Comparison of ENCODE assay signal across 31 cellular contexts in genomic region chr5:173523388-173523787, GRCh38.
"Had no signal": no experiment of that assay in that cellular context is flagged by ENCODE, and none has a peak within 500 bp of the region (broad histone marks: within the 10 kb centered on the region; RNA-seq: fewer than 3 reads in every experiment).

No MANE protein-coding gene starts in this region.

- H3K4me1 Mint-ChIP-seq: activated B cell treated with CpG ODN at 0.5 μM for 24 hours; activated naive CD4-positive, alpha-beta T cell treated with anti-CD3 and anti-CD28 coated beads, Interleukin-2, amount 50 U/mL, for 24 hours; activated naive CD8-positive, alpha-beta T cell treated with anti-CD3 and anti-CD28 coated beads for 36 hours; activated naive CD8-positive, alpha-beta T cell treated with anti-CD3 and anti-CD28 coated beads, Interleukin-2, amount 50 U/mL, for 24 hours; T-helper 17 cell had no signal

- H3K4me1 ChIP-seq: adrenal gland, esophagus squamous epithelium had no signal

- H3K27me3 ChIP-seq: brain microvascular endothelial cell had no signal

- H3K9me3 Mint-ChIP-seq: activated naive CD4-positive, alpha-beta T cell treated with anti-CD3 and anti-CD28 coated beads for 36 hours; activated T-helper 1 cell treated with anti-CD3 and anti-CD28 coated beads, Interleukin-12 subunit alpha, Interleukin-12 subunit beta, Interleukin-2, Interleukin-4 antibody, amounts not matched to agents 30 ng/mL and 10 ng/mL and 1 ng/mL, durations not matched to agents 14 hours and 24 hours and 36 hours; effector memory CD8-positive, alpha-beta T cell; T-helper 2 cell treated with Interferon-gamma antibody and Interleukin-4, amounts not matched to agents 5 μg/mL and 100 μg/mL, for 36 hours had no signal

- H3K4me3 ChIP-seq: adrenal gland, esophagus squamous epithelium had no signal

- H3K4me3 Mint-ChIP-seq: activated B cell treated with CpG ODN at 0.5 μM for 24 hours; activated CD8-positive, alpha-beta T cell treated with anti-CD3 and anti-CD28 coated beads for 36 hours; activated naive CD4-positive, alpha-beta T cell treated with anti-CD3 and anti-CD28 coated beads for 36 hours; activated naive CD4-positive, alpha-beta T cell treated with anti-CD3 and anti-CD28 coated beads, Interleukin-2, amount 50 U/mL, for 24 hours; activated naive CD8-positive, alpha-beta T cell treated with anti-CD3 and anti-CD28 coated beads for 36 hours; activated naive CD8-positive, alpha-beta T cell treated with anti-CD3 and anti-CD28 coated beads, Interleukin-2, amount 50 U/mL, for 24 hours; activated T-helper 1 cell treated with anti-CD3 and anti-CD28 coated beads, Interleukin-12 subunit alpha, Interleukin-12 subunit beta, Interleukin-2, Interleukin-4 antibody, amounts not matched to agents 30 ng/mL and 10 ng/mL and 1 ng/mL, durations not matched to agents 14 hours and 24 hours and 36 hours; effector memory CD8-positive, alpha-beta T cell; T-helper 17 cell; T-helper 2 cell treated with Interferon-gamma antibody and Interleukin-4, amounts not matched to agents 5 μg/mL and 100 μg/mL, for 36 hours had no signal

- DNase-seq: activated B cell treated with CpG ODN at 0.5 μM for 24 hours; activated CD4-positive, alpha-beta T cell treated with anti-CD3 and anti-CD28 coated beads for 48 hours; activated CD4-positive, alpha-beta T cell treated with anti-CD3 and anti-CD28 coated beads, Interleukin-2, amount 50 U/mL, for 1 hour; activated CD4-positive, alpha-beta T cell treated with anti-CD3 and anti-CD28 coated beads, Interleukin-2, amount 50 U/mL, for 48 hours; activated CD8-positive, alpha-beta memory T cell treated with anti-CD3 and anti-CD28 coated beads for 24 hours; activated CD8-positive, alpha-beta T cell treated with anti-CD3 and anti-CD28 coated beads for 36 hours; activated effector memory CD4-positive, alpha-beta T cell treated with anti-CD3 and anti-CD28 coated beads, Interleukin-2, amount 50 U/mL, for 16 hours; activated naive CD4-positive, alpha-beta T cell treated with anti-CD3 and anti-CD28 coated beads for 36 hours; activated naive CD8-positive, alpha-beta T cell treated with anti-CD3 and anti-CD28 coated beads for 36 hours; activated naive CD8-positive, alpha-beta T cell treated with anti-CD3 and anti-CD28 coated beads, Interleukin-2, amount 50 U/mL, for 24 hours; activated T-cell treated with anti-CD3 and anti-CD28 coated beads, Interleukin-2, amount 50 U/mL, for 48 hours; adrenal gland; amygdala; brain microvascular endothelial cell; caudate nucleus; cortex of kidney; dermis blood vessel endothelial cell; effector CD4-positive, alpha-beta T cell; effector memory CD8-positive, alpha-beta T cell; erythroblast; esophagus squamous epithelium; foreskin fibroblast; T-helper 1 cell; T-helper 17 cell; T1000; WERI-Rb-1 had no signal

- H3K36me3 ChIP-seq: adrenal gland, brain microvascular endothelial cell, esophagus squamous epithelium, WERI-Rb-1 had no signal

- H3K27ac Mint-ChIP-seq: activated B cell treated with CpG ODN at 0.5 μM for 24 hours; activated CD8-positive, alpha-beta T cell treated with anti-CD3 and anti-CD28 coated beads for 36 hours; activated naive CD4-positive, alpha-beta T cell treated with anti-CD3 and anti-CD28 coated beads for 36 hours; activated naive CD4-positive, alpha-beta T cell treated with anti-CD3 and anti-CD28 coated beads, Interleukin-2, amount 50 U/mL, for 24 hours; activated naive CD8-positive, alpha-beta T cell treated with anti-CD3 and anti-CD28 coated beads for 36 hours; activated naive CD8-positive, alpha-beta T cell treated with anti-CD3 and anti-CD28 coated beads, Interleukin-2, amount 50 U/mL, for 24 hours; activated T-helper 1 cell treated with anti-CD3 and anti-CD28 coated beads, Interleukin-12 subunit alpha, Interleukin-12 subunit beta, Interleukin-2, Interleukin-4 antibody, amounts not matched to agents 30 ng/mL and 10 ng/mL and 1 ng/mL, durations not matched to agents 14 hours and 24 hours and 36 hours; activated T-helper 2 cell treated with anti-CD3 and anti-CD28 coated beads, Interferon-gamma antibody, Interleukin-2, Interleukin-4, amounts not matched to agents 10 μg/mL and 5 μg/mL and 100 μg/mL, durations not matched to agents 14 hours and 24 hours and 36 hours; effector memory CD8-positive, alpha-beta T cell; T-helper 17 cell; T-helper 2 cell treated with Interferon-gamma antibody and Interleukin-4, amounts not matched to agents 5 μg/mL and 100 μg/mL, for 36 hours had no signal

- H3K27ac ChIP-seq: adrenal gland, brain microvascular endothelial cell, esophagus squamous epithelium, WERI-Rb-1 had no signal

- ATAC-seq: activated CD4-positive, CD25-positive, alpha-beta regulatory T cell treated with anti-CD3 and anti-CD28 coated beads, Interleukin-2, amount 50 U/mL, for 24 hours; activated CD8-positive, alpha-beta T cell treated with anti-CD3 and anti-CD28 coated beads for 36 hours; activated naive CD8-positive, alpha-beta T cell treated with anti-CD3 and anti-CD28 coated beads, Interleukin-2, amount 50 U/mL, for 24 hours; effector memory CD8-positive, alpha-beta T cell; T-helper 17 cell had no signal

- H3K36me3 Mint-ChIP-seq: activated naive CD4-positive, alpha-beta T cell treated with anti-CD3 and anti-CD28 coated beads, Interleukin-2, amount 50 U/mL, for 24 hours; activated naive CD8-positive, alpha-beta T cell treated with anti-CD3 and anti-CD28 coated beads for 36 hours had no signal
